Comparison of ENCODE assay signal across 8 cellular contexts in the genomic region with DNA sequence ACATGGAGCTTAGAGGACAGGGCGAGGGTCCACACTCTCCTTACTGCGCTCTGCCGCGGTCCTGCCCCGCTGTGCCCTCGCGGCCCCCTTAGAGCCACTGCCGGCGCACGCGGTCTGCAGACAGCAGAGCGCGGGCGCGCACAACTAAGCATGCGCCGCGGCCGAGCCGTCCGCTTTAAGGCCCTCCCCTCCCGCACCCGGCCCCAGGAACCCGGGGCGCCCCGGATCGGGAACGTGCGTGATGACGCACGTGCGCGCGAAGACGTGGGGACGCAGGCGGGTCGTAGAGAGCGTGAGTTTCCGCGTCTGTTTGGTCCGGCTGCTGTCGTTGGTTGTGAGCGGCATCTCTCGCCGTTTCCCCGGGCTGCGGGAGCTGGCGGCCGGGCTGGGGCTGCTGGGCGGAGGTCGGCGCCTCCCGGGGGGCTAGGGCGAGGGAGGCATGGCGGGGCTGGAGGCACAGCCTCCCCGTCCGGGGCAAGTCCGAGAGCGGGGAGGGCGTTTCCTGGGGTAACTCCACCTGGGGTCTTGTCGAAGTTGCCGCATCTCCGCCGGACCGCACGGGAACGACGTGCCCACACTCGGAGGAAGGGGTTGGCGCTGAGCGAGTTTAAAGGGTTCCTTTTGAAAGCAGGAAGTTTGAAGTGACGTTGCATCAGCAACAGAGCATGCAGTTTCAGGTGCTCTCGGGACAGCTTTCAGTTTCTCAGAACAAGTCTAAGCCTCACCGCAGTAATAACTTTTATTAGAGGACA. TPM values are rescaled to one million over a fixed set of nuclear protein-coding genes. Genes with fewer than 3 reads are reported as not detected.
DNase-seq lines count a peak whose midpoint lies in the region; ATAC-seq and TF ChIP-seq lines count a peak whose summit lies in the region.

A gene with protein sequence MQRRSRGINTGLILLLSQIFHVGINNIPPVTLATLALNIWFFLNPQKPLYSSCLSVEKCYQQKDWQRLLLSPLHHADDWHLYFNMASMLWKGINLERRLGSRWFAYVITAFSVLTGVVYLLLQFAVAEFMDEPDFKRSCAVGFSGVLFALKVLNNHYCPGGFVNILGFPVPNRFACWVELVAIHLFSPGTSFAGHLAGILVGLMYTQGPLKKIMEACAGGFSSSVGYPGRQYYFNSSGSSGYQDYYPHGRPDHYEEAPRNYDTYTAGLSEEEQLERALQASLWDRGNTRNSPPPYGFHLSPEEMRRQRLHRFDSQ (plus strand): TSS at position 259 of the 752 bp plus-strand sequence. CDS start 28,640 bp downstream, outside the sequence.

- H3K27me3 ChIP-seq in Panc1 (ENCODE audit: control insufficient read depth, insufficient read depth, low read length) = no peaks in the 10 kb centered on the region
- no peaks in the 10 kb centered on the region for H3K27me3 ChIP-seq in esophagus (ENCODE audit: control insufficient read depth in 1 of 2, insufficient read depth in 2 of 2, low read length in 2 of 2)
- no peaks in the 10 kb centered on the region for H3K27me3 ChIP-seq in muscle layer of colon (ENCODE audit: control insufficient read depth in 1 of 2, insufficient read depth in 2 of 2, low read length in 2 of 2)

- H3K27me3 Mint-ChIP-seq in IgD-negative memory B cell = no peaks in the 10 kb centered on the region
- H3K27me3 Mint-ChIP-seq in activated T-cell treated with anti-CD3 and anti-CD28 coated beads, Interleukin-2, amount 50 U/mL, for 4 hours (ENCODE audit: low read depth) = no peaks in the 10 kb centered on the region

- H3K36me3 Mint-ChIP-seq in IgD-negative memory B cell = peaks cover 10% of the 10 kb centered on the region
- peaks cover 24% of the 10 kb centered on the region for H3K36me3 Mint-ChIP-seq in activated T-cell treated with anti-CD3 and anti-CD28 coated beads, Interleukin-2, amount 50 U/mL, for 4 hours (ENCODE audit: insufficient read depth)

- H3K27ac Mint-ChIP-seq in IgD-negative memory B cell = peak within 1 kb of the TSS; percentile 96 to 98 (median 98)

- H3K4me1 ChIP-seq in Panc1 (ENCODE audit: control insufficient read depth, insufficient read depth, low read length) = peaks cover 20% of the 10 kb centered on the region
- peaks cover 3 to 5% of the 10 kb centered on the region in 2 donors for H3K4me1 ChIP-seq in esophagus (ENCODE audit: control insufficient read depth in 2 of 2, insufficient read depth in 2 of 2, low read length in 1 of 2)
- H3K4me1 ChIP-seq in muscle layer of colon (ENCODE audit: insufficient read depth, low read length) = peaks cover 15% of the 10 kb centered on the region

- TSS peak; percentile 76 for BruUV-seq in Panc1 (replicated peaks; lab: Mats Ljungman, UMichigan)

- H3K36me3 ChIP-seq in Panc1 (ENCODE audit: control insufficient read depth, insufficient read depth, low read length) = no peaks in the 10 kb centered on the region
- H3K36me3 ChIP-seq in esophagus (ENCODE audit: control insufficient read depth in 2 of 2, insufficient read depth in 2 of 2, low read length in 1 of 2) = no peaks in the 10 kb centered on the region
- H3K36me3 ChIP-seq in muscle layer of colon (ENCODE audit: insufficient read depth, low read length) = no peaks in the 10 kb centered on the region

- H3K27ac ChIP-seq in Panc1 (ENCODE audit: low read length) = peak within 1 kb of the TSS; percentile 94
- peak within 1 kb of the TSS; percentile 100 for H3K27ac ChIP-seq in esophagus (ENCODE audit: low read depth in 2 of 2, low read length in 1 of 2)
- H3K27ac ChIP-seq in muscle layer of colon (ENCODE audit: low read depth, low read length) = peak within 1 kb of the TSS; percentile 95

- DNase-seq in DMS114 treated with DMSO at 0.1 percent for 48 hours (lab: John Stamatoyannopoulos, UW; ENCODE audit: unreplicated experiment) (peak; percentile 75), Panc1 (ENCODE audit: low read depth, low spot score) (peak; percentile 78)
- DNase-seq in activated T-cell treated with anti-CD3 and anti-CD28 coated beads, Interleukin-2, amount 50 U/mL, for 4 hours = peak; percentile 93
- DNase-seq in stimulated activated CD8-positive, alpha-beta memory T cell treated with anti-CD3 and anti-CD28 coated beads, Interleukin-7, amount 100 ng/mL, for 24 hours (ENCODE audit: low read depth) = peak; percentile 81

- H3K4me3 ChIP-seq in Panc1 (ENCODE audit: low read depth in 2 of 2, low read length in 2 of 2) = peak within 1 kb of the TSS; percentile 80 to 82
- H3K4me3 ChIP-seq in esophagus (ENCODE audit: low read depth in 1 of 2, low read length in 2 of 2) = peak within 1 kb of the TSS; percentile 81 to 90
- peak within 1 kb of the TSS; percentile 64 to 72 for H3K4me3 ChIP-seq in muscle layer of colon (ENCODE audit: low read depth in 1 of 2, low read length in 2 of 2)

- intact Hi-C loops in Panc1 (cut with micrococcal nuclease; ENCODE audit: unreplicated experiment) = no loop called here

- peak within 1 kb of the TSS; percentile 63 for H3K9ac ChIP-seq in muscle layer of colon (ENCODE audit: low read length)

- CTCF ChIA-PET in Panc1 (lab: Charles Lee) = no interaction called here

- 0 to 1% methylated on average over 63 to 75 of the region's 75 CpGs for WGBS in esophagus, 2 donors

- no peak for TF ChIP-seq CTCF in Panc1 (IDR thresholded peaks at IDR 0.05)

- ATAC-seq in GM21529 (IDR thresholded peaks at IDR 0.05; ENCODE audit: unreplicated experiment) = peak; percentile 81
- peak; percentile 97 for ATAC-seq in Panc1
- ATAC-seq in activated T-cell treated with anti-CD3 and anti-CD28 coated beads, Interleukin-2, amount 50 U/mL, for 4 hours = peak; percentile 86 to 93

- in situ Hi-C loops in Panc1 (cut with HindIII; ENCODE audit: low pct_unique_long_range_greater_than_20kb, low sequenced_read_pairs) = no loop called here

- H3K4me3 Mint-ChIP-seq in IgD-negative memory B cell = peak within 1 kb of the TSS; percentile 91 to 98 (median 94)
- H3K4me3 Mint-ChIP-seq in activated T-cell treated with anti-CD3 and anti-CD28 coated beads, Interleukin-2, amount 50 U/mL, for 4 hours = peak within 1 kb of the TSS; percentile 93

- H3K4me1 Mint-ChIP-seq in IgD-negative memory B cell = peaks cover 37 to 39% (median 39%) of the 10 kb centered on the region in 3 donors
- peaks cover 51% of the 10 kb centered on the region for H3K4me1 Mint-ChIP-seq in activated T-cell treated with anti-CD3 and anti-CD28 coated beads, Interleukin-2, amount 50 U/mL, for 4 hours (ENCODE audit: low read depth)

- H3K9me3 ChIP-seq in Panc1 (ENCODE audit: control insufficient read depth, insufficient read depth, low read depth, low read length) (no peaks in the 10 kb centered on the region), esophagus (ENCODE audit: control insufficient read depth in 2 of 2, insufficient read depth in 1 of 2, low read depth in 1 of 2, low read length in 1 of 2) (no peaks in the 10 kb centered on the region), muscle layer of colon (ENCODE audit: low read length) (no peaks in the 10 kb centered on the region)

- POLR2A ChIA-PET in Panc1 (lab: Charles Lee) = no interaction called here

- no peaks in the 10 kb centered on the region for H3K9me3 Mint-ChIP-seq in IgD-negative memory B cell
- H3K9me3 Mint-ChIP-seq in activated T-cell treated with anti-CD3 and anti-CD28 coated beads, Interleukin-2, amount 50 U/mL, for 4 hours = no peaks in the 10 kb centered on the region

RNA-seq across cellular contexts. Expression of the gene that starts here (rescaled TPM):
- polyA plus RNA-seq in IgD-negative memory B cell (32.0 TPM), esophagus (1 to 10 TPM; 3.9 to 5.2 TPM)
- 25.3 TPM for total RNA-seq in Panc1 (2021; ENCODE audit: unreplicated experiment)
- 11.6 TPM for polyA plus RNA-seq in Panc1 (2012; ENCODE audit: insufficient read length)
- total RNA-seq in activated T-cell treated with anti-CD3 and anti-CD28 coated beads, Interleukin-2, amount 50 U/mL, for 4 hours = 10 to 100 TPM; 37.9 to 40.0 (median 38.7) TPM

Comparison
In these comparisons a context has a peak if more than half of its experiments do, and no peak if none do; other contexts are left out.
1. Peak in every context shown above with its lines: DNase-seq, ATAC-seq, H3K4me3 ChIP-seq and H3K27ac ChIP-seq.